Comparison of ENCODE assay signal across 1 cellular context in genomic region chr22:42473484-42474193, GRCh38.
A peak's percentile ranks its signal among the peaks of the same experiment; 100 is the strongest.
TF ChIP-seq lines count a peak whose summit lies in the region.

No MANE protein-coding gene starts in this region.

TF ChIP-seq in K562, 482 proteins besides CTCF, POLR2A, EP300 and RAD21 (continued from another document):
- TF ChIP-seq DEAF1 (CRISPR knock-in tag; IDR thresholded peaks at IDR 0.05) (peak; percentile 46), TBL1XR1 (IDR thresholded peaks at IDR 0.05; ENCODE audit: low read length in 2 of 2) (peak in 1 of 2 experiments; percentile 24; a peak in 1 of 4 replicates), CEBPG (CRISPR knock-in tag; IDR thresholded peaks at IDR 0.05) (peak; percentile 36; the same call in 1 of the 2 replicates), CEBPG (tag; conservative IDR thresholded peaks at IDR 0.05 in 1 of 2, IDR thresholded peaks at IDR 0.05 in 1 of 2) (peak; percentile 83 to 88), ATF3 (IDR thresholded peaks at IDR 0.05) (peak; percentile 82), ATF3 (CRISPR knock-in tag; conservative IDR thresholded peaks at IDR 0.05) (no peak), RCOR1 (IDR thresholded peaks at IDR 0.05; ENCODE audit: borderline replicate concordance in 1 of 2, low read depth in 2 of 2, low read length in 2 of 2) (0 out of 4 replicates have a peak, but pooled peaks of 1 of the 2 experiments have one; percentile 6), CHD7 (IDR thresholded peaks at IDR 0.05; ENCODE audit: low read depth, low read length) (no peak), CTCFL (IDR thresholded peaks at IDR 0.05; ENCODE audit: borderline replicate concordance, insufficient read depth, low read depth, low read length, poor library complexity, severe bottlenecking) (peak; percentile 58), HMBOX1 (IDR thresholded peaks at IDR 0.05) (peak; percentile 50; the same call in 1 of the 2 replicates), KAT2B (IDR thresholded peaks at IDR 0.05; ENCODE audit: low read depth, low read length) (no peak), VEZF1 (CRISPR knock-in tag; IDR thresholded peaks at IDR 0.05) (peak; percentile 22; the same call in 1 of the 2 replicates), KAT7 (CRISPR knock-in tag; IDR thresholded peaks at IDR 0.05; ENCODE audit: borderline replicate concordance) (no peak), L3MBTL2 (IDR thresholded peaks at IDR 0.05) (0 out of 2 replicates have a peak, but pooled peaks have one; percentile 26), SMARCA4 (IDR thresholded peaks at IDR 0.05) (no peak)
